In the genomic region with DNA sequence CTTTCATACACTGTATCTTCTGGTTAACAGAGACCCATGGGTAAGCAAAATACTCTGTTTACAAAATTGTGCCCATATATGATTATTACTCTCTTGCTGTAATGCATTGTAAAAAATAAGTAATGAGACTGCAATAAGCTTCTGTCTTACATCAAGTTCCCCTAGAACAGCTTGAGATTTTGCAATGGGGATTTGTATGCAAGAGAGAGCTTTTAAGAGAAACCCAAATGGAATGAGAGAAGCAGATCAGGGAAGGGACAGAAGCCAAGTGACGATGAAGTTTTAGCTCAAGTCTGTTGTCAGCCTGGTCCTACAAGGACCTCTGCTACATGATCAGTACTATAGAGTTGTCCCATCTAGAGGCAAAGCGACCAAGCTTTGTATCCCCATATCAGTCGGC, we compare ENCODE assay signal across 17 cellular contexts.
A peak's percentile ranks its signal among the peaks of the same experiment; 100 is the strongest.
DNase-seq lines count a peak whose midpoint lies in the region; ATAC-seq, FAIRE-seq and TF ChIP-seq lines count a peak whose summit lies in the region.
"Had no signal": no experiment of that assay in that cellular context is flagged by ENCODE, and none has a peak within 500 bp of the region (broad histone marks: within the 10 kb centered on the region; RNA-seq: fewer than 3 reads in every experiment).

No MANE protein-coding gene starts in this region.

- H3K18ac ChIP-seq in IMR-90 (ENCODE audit: low read depth, low read length), result no peak overlapping the region; the same call in 1 of the 2 replicates

- H3K9ac ChIP-seq in IMR-90 (ENCODE audit: low read depth, low read length), result no peak overlapping the region
- H3K9ac ChIP-seq: BLaER1, KMS-11 had no signal

- CTCF ChIA-PET in IMR-90 (lab: Yijun Ruan, JAX), result interaction anchor here (0.9 kb wide), 1 partner anchor 16 kb away, joined by 3 read pairs; no protein-coding TSS in a partner anchor

- no peak overlapping the region for H2AK9ac ChIP-seq in IMR-90 (replicated peaks; ENCODE audit: low read depth, low read length, poor library complexity)

- H4K20me1 ChIP-seq in IMR-90 (ENCODE audit: insufficient read depth, low read length), result no peaks in the 10 kb centered on the region
- H4K20me1 ChIP-seq: BLaER1 had no signal

- H4K8ac ChIP-seq in IMR-90 (ENCODE audit: low read depth in 2 of 2, low read length in 2 of 2), result no peak overlapping the region

- H3K9me3 ChIP-seq in IMR-90 (ENCODE audit: control insufficient read depth, insufficient read depth, low read length), result no peaks in the 10 kb centered on the region
- H3K9me3 ChIP-seq: BLaER1 had no signal

- no peak overlapping the region for H2AK5ac ChIP-seq in IMR-90 (ENCODE audit: low read depth, low read length)

- no peak overlapping the region for H3K4me3 ChIP-seq in AG10803 (ENCODE audit: low read length)
- H3K4me3 ChIP-seq in IMR-90 (ENCODE audit: insufficient read depth, low read depth, low read length), result no peak overlapping the region
- H3K4me3 ChIP-seq in foreskin fibroblast (ENCODE audit: low read depth in 1 of 2, low read length in 2 of 2), result no peak overlapping the region
- H3K4me3 ChIP-seq: BLaER1 had no signal

- H3K27ac ChIP-seq in IMR-90 (ENCODE audit: insufficient read depth, low read length), result no peak overlapping the region
- H3K27ac ChIP-seq: BLaER1, KMS-11 had no signal

- no peak overlapping the region; the same call in 1 of the 2 replicates for H3K4ac ChIP-seq in IMR-90 (ENCODE audit: low read depth, low read length)

- DNase-seq in AG10803 (ENCODE audit: low read depth) (peak; percentile 62), IMR-90 (peak; percentile 4), fibroblast of gingiva (ENCODE audit: low read depth) (peak; percentile 46), foreskin fibroblast (peak; percentile 7 to 9), GM20000 (ENCODE audit: low spot score) (no peak), H54 (ENCODE audit: insufficient read length, low spot score) (no peak), D341Med (ENCODE audit: low spot score) (no peak)
- DNase-seq: 8988T; AML-193; CD4-positive, alpha-beta memory T cell; DMS79 treated with DMSO at 0.1 percent for 48 hours; GF-D8; GOT3; H9 had no signal

- in situ Hi-C loops in IMR-90 (cut with MboI; ENCODE audit: low sequenced_read_pairs), result no loop called here

- no peak overlapping the region for H2BK15ac ChIP-seq in IMR-90 (ENCODE audit: low read depth, low read length)

- dilution Hi-C loops in IMR-90 (cut with HindIII; ENCODE audit: low sequenced_read_pairs, unreplicated experiment), result no loop called here

- TF ChIP-seq CTCF in AG10803 (conservative IDR thresholded peaks at IDR 0.05; ENCODE audit: low read length) (no peak), IMR-90 (conservative IDR thresholded peaks at IDR 0.05; ENCODE audit: low read depth, low read length) (no peak), foreskin fibroblast (IDR thresholded peaks at IDR 0.05; ENCODE audit: low read depth, low read length) (no peak), GM20000 (IDR thresholded peaks at IDR 0.05; ENCODE audit: extremely low read depth, missing control alignments) (no peak)

- WGBS in IMR-90 (ENCODE audit: extremely low coverage in 2 of 2, insufficient read length in 1 of 2), 2 experiments, result no CpG with 5 or more reads among the region's 3 CpGs

- POLR2A ChIA-PET in IMR-90 (lab: Charles Lee; ENCODE audit: unreplicated experiment), result no interaction called here

- no peaks in the 10 kb centered on the region for H3K9me1 ChIP-seq in IMR-90 (ENCODE audit: insufficient read depth, low read length)

- BruUV-seq in IMR-90 (replicated peaks; lab: Mats Ljungman, UMichigan), result no TSS peak

- H3K14ac ChIP-seq in IMR-90 (replicated peaks; ENCODE audit: low read depth, low read length), result no peak overlapping the region

- H3K4me1 ChIP-seq in IMR-90 (ENCODE audit: control insufficient read depth, insufficient read depth, low read length), result peaks cover 2% of the 10 kb centered on the region; the same call in 1 of the 2 replicates
- H3K4me1 ChIP-seq: BLaER1 had no signal

- no peaks in the 10 kb centered on the region for H3K36me3 ChIP-seq in IMR-90 (ENCODE audit: control insufficient read depth, insufficient read depth, low read length)
- H3K36me3 ChIP-seq: BLaER1 had no signal

- no peak overlapping the region for H3K56ac ChIP-seq in IMR-90 (ENCODE audit: extremely low read depth, insufficient read depth, low read length)

- TF ChIP-seq RAD21 in IMR-90 (IDR thresholded peaks at IDR 0.05; ENCODE audit: low read length), result no peak

- peak overlapping the region; percentile 74; the same call in 1 of the 2 replicates for H4K5ac ChIP-seq in IMR-90 (ENCODE audit: low read depth, low read length)

- ATAC-seq in IMR-90 (ENCODE audit: low read depth) (no peak), GM19452 (IDR thresholded peaks at IDR 0.05; ENCODE audit: unreplicated experiment) (no peak)

- no peak overlapping the region for H2AFZ ChIP-seq in IMR-90 (replicated peaks; ENCODE audit: low read length, poor library complexity)

- H2BK120ac ChIP-seq in IMR-90 (ENCODE audit: low read depth, low read length), result no peak overlapping the region

- H3K4me2 ChIP-seq in IMR-90 (ENCODE audit: low read depth, low read length), result no peak overlapping the region
- H3K4me2 ChIP-seq: BLaER1, KMS-11 had no signal

- intact Hi-C loops in IMR-90 (cut with micrococcal nuclease), result no loop called here

- TF ChIP-seq POLR2A in IMR-90 (IDR thresholded peaks at IDR 0.05; ENCODE audit: low read depth, low read length), result no peak
- no peak for TF ChIP-seq POLR2A in H54 (IDR thresholded peaks at IDR 0.05; ENCODE audit: low read depth, low read length)

- H2BK5ac ChIP-seq in IMR-90 (ENCODE audit: low read depth, low read length, poor library complexity, severe bottlenecking), result no peak overlapping the region

- H2BK20ac ChIP-seq in IMR-90 (ENCODE audit: low read depth, low read length), result peak overlapping the region; percentile 50; the same call in 1 of the 2 replicates

- no peaks in the 10 kb centered on the region for H3K27me3 ChIP-seq in IMR-90 (ENCODE audit: control insufficient read depth, insufficient read depth, low read length)
- H3K27me3 ChIP-seq: BLaER1 had no signal

- H3K79me1 ChIP-seq in IMR-90 (ENCODE audit: low read depth in 1 of 2, low read length in 2 of 2), result no peaks in the 10 kb centered on the region

- no peak overlapping the region for H3K23ac ChIP-seq in IMR-90 (ENCODE audit: low read depth, low read length)

- H4K91ac ChIP-seq in IMR-90 (ENCODE audit: insufficient read depth, low read depth, low read length), result no peak overlapping the region

- FAIRE-seq in H54 (lab: Jason Lieb, UNC), result no peak

TF ChIP-seq in IMR-90, 13 proteins besides CTCF, POLR2A, EP300 and RAD21:
- TF ChIP-seq SMC3 (IDR thresholded peaks at IDR 0.05; ENCODE audit: low read depth, low read length), result no peak
- TF ChIP-seq CEBPB (IDR thresholded peaks at IDR 0.05; ENCODE audit: low read depth, low read length), result no peak
- no peak for TF ChIP-seq BHLHE40 (IDR thresholded peaks at IDR 0.05; ENCODE audit: low read depth, low read length)
- no peak for TF ChIP-seq MAZ (IDR thresholded peaks at IDR 0.05; ENCODE audit: borderline replicate concordance, low read depth, low read length)
- no peak for TF ChIP-seq RFX5 (IDR thresholded peaks at IDR 0.05; ENCODE audit: low read depth, low read length)
- TF ChIP-seq RCOR1 (IDR thresholded peaks at IDR 0.05; ENCODE audit: insufficient replicate concordance, low read length), result no peak
- no peak for TF ChIP-seq MXI1 (IDR thresholded peaks at IDR 0.05; ENCODE audit: borderline replicate concordance, low read depth, low read length)
- no peak for TF ChIP-seq NFE2L2 (IDR thresholded peaks at IDR 0.05; ENCODE audit: low read depth, low read length)
- TF ChIP-seq, protein P1, sequence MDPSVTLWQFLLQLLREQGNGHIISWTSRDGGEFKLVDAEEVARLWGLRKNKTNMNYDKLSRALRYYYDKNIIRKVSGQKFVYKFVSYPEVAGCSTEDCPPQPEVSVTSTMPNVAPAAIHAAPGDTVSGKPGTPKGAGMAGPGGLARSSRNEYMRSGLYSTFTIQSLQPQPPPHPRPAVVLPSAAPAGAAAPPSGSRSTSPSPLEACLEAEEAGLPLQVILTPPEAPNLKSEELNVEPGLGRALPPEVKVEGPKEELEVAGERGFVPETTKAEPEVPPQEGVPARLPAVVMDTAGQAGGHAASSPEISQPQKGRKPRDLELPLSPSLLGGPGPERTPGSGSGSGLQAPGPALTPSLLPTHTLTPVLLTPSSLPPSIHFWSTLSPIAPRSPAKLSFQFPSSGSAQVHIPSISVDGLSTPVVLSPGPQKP (IDR thresholded peaks at IDR 0.05; ENCODE audit: borderline replicate concordance, low read depth, low read length), result no peak
- TF ChIP-seq FOS (IDR thresholded peaks at IDR 0.05; ENCODE audit: low read depth, low read length), result no peak
- no peak for TF ChIP-seq CHD1 (IDR thresholded peaks at IDR 0.05; ENCODE audit: low read depth, low read length)
- no peak for TF ChIP-seq MAFK (IDR thresholded peaks at IDR 0.05; ENCODE audit: low read depth, low read length)
- TF ChIP-seq, protein P2, sequence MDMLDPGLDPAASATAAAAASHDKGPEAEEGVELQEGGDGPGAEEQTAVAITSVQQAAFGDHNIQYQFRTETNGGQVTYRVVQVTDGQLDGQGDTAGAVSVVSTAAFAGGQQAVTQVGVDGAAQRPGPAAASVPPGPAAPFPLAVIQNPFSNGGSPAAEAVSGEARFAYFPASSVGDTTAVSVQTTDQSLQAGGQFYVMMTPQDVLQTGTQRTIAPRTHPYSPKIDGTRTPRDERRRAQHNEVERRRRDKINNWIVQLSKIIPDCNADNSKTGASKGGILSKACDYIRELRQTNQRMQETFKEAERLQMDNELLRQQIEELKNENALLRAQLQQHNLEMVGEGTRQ (IDR thresholded peaks at IDR 0.05; ENCODE audit: low read depth, low read length), result no peak

Comparison
In these comparisons a context has a peak if more than half of its experiments do, and no peak if none do; other contexts are left out.
1. DNase-seq: peak in AG10803 (single experiment), IMR-90 (single experiment), fibroblast of gingiva (single experiment) and foreskin fibroblast (2 of 2); none in GM20000 (single experiment), H54 (single experiment) and D341Med (single experiment).